Comparison of ENCODE assay signal across 20 cellular contexts in genomic region chr7:78220754-78221153, GRCh38.
A peak's percentile ranks its signal among the peaks of the same experiment; 100 is the strongest.
DNase-seq lines count a peak whose midpoint lies in the region; ATAC-seq and TF ChIP-seq lines count a peak whose summit lies in the region.
"Had no signal": no experiment of that assay in that cellular context is flagged by ENCODE, and none has a peak within 500 bp of the region (broad histone marks: within the 10 kb centered on the region; RNA-seq: fewer than 3 reads in every experiment).

No MANE protein-coding gene starts in this region.

- no peak overlapping the region for H3K4me3 ChIP-seq in mucosa of descending colon
- H3K4me3 ChIP-seq: BLaER1, K562, MG63 had no signal

- peak overlapping the region; percentile 22; the same call in 1 of the 2 replicates for H3K27ac Mint-ChIP-seq in HFFc6
- H3K27ac Mint-ChIP-seq: CD4-positive, CD25-positive, alpha-beta regulatory T cell; H9 had no signal

- H3K4me1 ChIP-seq in mucosa of descending colon (ENCODE audit: low read depth) = peaks cover 8% of the 10 kb centered on the region
- H3K4me1 ChIP-seq: BLaER1 had no signal

- H3K4me1 Mint-ChIP-seq in HFFc6 (ENCODE audit: low read depth) = peaks cover 74% of the 10 kb centered on the region
- H3K4me1 Mint-ChIP-seq: CD4-positive, CD25-positive, alpha-beta regulatory T cell had no signal

- H3K36me3 Mint-ChIP-seq in HFFc6 (ENCODE audit: low read depth) = peaks cover 10% of the 10 kb centered on the region; the same call in 1 of the 2 replicates
- H3K36me3 Mint-ChIP-seq: CD4-positive, CD25-positive, alpha-beta regulatory T cell had no signal

- peaks cover 3% of the 10 kb centered on the region; the same call in 1 of the 2 replicates for H3K27me3 Mint-ChIP-seq in HFFc6 (ENCODE audit: insufficient read depth)

- ATAC-seq in mucosa of descending colon (peak; percentile 96), HG02678 (IDR thresholded peaks at IDR 0.05; ENCODE audit: unreplicated experiment) (no peak), GM18520 (IDR thresholded peaks at IDR 0.05; ENCODE audit: unreplicated experiment) (no peak)
- ATAC-seq: HepG2, K562, Panc1 had no signal

- H3K9me3 Mint-ChIP-seq in HFFc6 = no peaks in the 10 kb centered on the region
- H3K9me3 Mint-ChIP-seq: H9 had no signal

- DNase-seq in HFFc6 (no peak), NCI-H1417 (lab: John Stamatoyannopoulos, UW) (peak in 2 of 3 experiments; percentile 16 to 73), NCI-H748 treated with DMSO at 0.1 percent for 48 hours (lab: John Stamatoyannopoulos, UW) (peak; percentile 87), mucosa of descending colon (peak in 1 of 3 donors; percentile 77), NCI-H526 (lab: John Stamatoyannopoulos, UW) (no peak), H4 (ENCODE audit: low spot score) (no peak)
- DNase-seq: CD4-positive, CD25-positive, alpha-beta regulatory T cell; DMS53; H9; MG63; NCI-H1436 treated with DMSO at 0.1 percent for 48 hours; NCI-H187 treated with DMSO at 0.1 percent for 48 hours; NCI-H510A; SHP77 had no signal

- H3K36me3 ChIP-seq in mucosa of descending colon (ENCODE audit: low read depth) = no peaks in the 10 kb centered on the region
- H3K36me3 ChIP-seq: BLaER1, MG63 had no signal

- no peaks in the 10 kb centered on the region for H3K9me3 ChIP-seq in mucosa of descending colon
- H3K9me3 ChIP-seq: BLaER1, MG63 had no signal

- H3K4me3 Mint-ChIP-seq in HFFc6 = no peak overlapping the region
- H3K4me3 Mint-ChIP-seq: CD4-positive, CD25-positive, alpha-beta regulatory T cell; H9 had no signal

- intact Hi-C loops in mucosa of descending colon (cut with DNase I, micrococcal nuclease) = no loop called here

- TF ChIP-seq CTCF in HFFc6 (IDR thresholded peaks at IDR 0.05) (no peak), mucosa of descending colon (IDR thresholded peaks at IDR 0.05) (no peak)

Comparison
In these comparisons a context has a peak if more than half of its experiments do, and no peak if none do; other contexts are left out.
1. DNase-seq: peak in NCI-H1417 (2 of 3) and NCI-H748 treated with DMSO at 0.1 percent for 48 hours (single experiment); none in HFFc6 (single experiment), NCI-H526 (0 of 2) and H4 (single experiment).